Comparison of ENCODE assay signal across 12 cellular contexts in genomic region chr6:49541210-49541724, GRCh38. TPM values are rescaled to one million over a fixed set of nuclear protein-coding genes. Genes with fewer than 3 reads are reported as not detected.
DNase-seq lines count a peak whose midpoint lies in the region; ATAC-seq, FAIRE-seq and TF ChIP-seq lines count a peak whose summit lies in the region.
"Had no signal": no experiment of that assay in that cellular context is flagged by ENCODE, and none has a peak within 500 bp of the region (broad histone marks: within the 10 kb centered on the region; RNA-seq: fewer than 3 reads in every experiment).

No MANE protein-coding gene starts in this region.

- TF ChIP-seq RAD21 in SK-N-SH (IDR thresholded peaks at IDR 0.05; ENCODE audit: low read length), result no peak

- H3K4me3 ChIP-seq in AG04450 (ENCODE audit: low read depth, low read length), result no peak overlapping the region
- no peak overlapping the region for H3K4me3 ChIP-seq in SK-N-SH (ENCODE audit: low read depth in 2 of 2, low read length in 1 of 2)
- H3K4me3 ChIP-seq in keratinocyte (ENCODE audit: control insufficient read depth in 2 of 3, extremely low read depth in 1 of 3, insufficient read depth in 2 of 3, low read depth in 1 of 3, low read length in 3 of 3), result peak overlapping the region in 1 of 3 experiments; percentile 48
- no peak overlapping the region for H3K4me3 ChIP-seq in coronary artery
- H3K4me3 ChIP-seq: esophagus muscularis mucosa had no signal

- TF ChIP-seq EP300 in SK-N-SH (IDR thresholded peaks at IDR 0.05; ENCODE audit: borderline replicate concordance in 1 of 2, low read depth in 1 of 2, low read length in 1 of 2), result no peak

- no peaks in the 10 kb centered on the region for H3K9me1 ChIP-seq in keratinocyte (ENCODE audit: control insufficient read depth, extremely low read depth, insufficient read depth, low read length)

- no peak for ATAC-seq in GM19324 (IDR thresholded peaks at IDR 0.05; ENCODE audit: low FRiP score, unreplicated experiment)
- ATAC-seq in GM18861 (IDR thresholded peaks at IDR 0.05; ENCODE audit: unreplicated experiment), result no peak
- no peak for ATAC-seq in HG03139 (IDR thresholded peaks at IDR 0.05; ENCODE audit: unreplicated experiment)
- ATAC-seq: natural killer cell had no signal

- no peaks in the 10 kb centered on the region for H3K27me3 ChIP-seq in AG04450 (ENCODE audit: control insufficient read depth, insufficient read depth, low read length)
- H3K27me3 ChIP-seq in SK-N-SH (ENCODE audit: insufficient read depth), result no peaks in the 10 kb centered on the region; the same call in 1 of the 2 replicates
- H3K27me3 ChIP-seq in keratinocyte (ENCODE audit: control insufficient read depth, extremely low read depth, insufficient read depth, low read length), result no peaks in the 10 kb centered on the region
- H3K27me3 ChIP-seq: esophagus muscularis mucosa had no signal

- H3K79me2 ChIP-seq in SK-N-SH (ENCODE audit: insufficient read depth), result no peaks in the 10 kb centered on the region
- H3K79me2 ChIP-seq in keratinocyte (ENCODE audit: control insufficient read depth, insufficient read depth, low read length), result no peaks in the 10 kb centered on the region

- H3K9me2 ChIP-seq in SK-N-SH, result no peaks in the 10 kb centered on the region

- TF ChIP-seq CTCF in AG04450 (IDR thresholded peaks at IDR 0.05; ENCODE audit: low read depth, low read length) (no peak), SK-N-SH (IDR thresholded peaks at IDR 0.05) (no peak), keratinocyte (optimal IDR thresholded peaks at IDR 0.05 in 1 of 3, IDR thresholded peaks at IDR 0.05 in 1 of 3, conservative IDR thresholded peaks at IDR 0.05 in 1 of 3; ENCODE audit: extremely low read depth in 1 of 3, insufficient read depth in 2 of 3, low read length in 3 of 3) (no peak), coronary artery (IDR thresholded peaks at IDR 0.05) (no peak)

- H3K27ac ChIP-seq in AG04450 (ENCODE audit: low read depth, low read length) (no peak overlapping the region), SK-N-SH (ENCODE audit: low read depth in 2 of 2, low read length in 1 of 2) (no peak overlapping the region), keratinocyte (ENCODE audit: control insufficient read depth, insufficient read depth, low read length) (peak overlapping the region; percentile 97), coronary artery (no peak overlapping the region)
- H3K27ac ChIP-seq: esophagus muscularis mucosa had no signal

- no peaks in the 10 kb centered on the region for H3F3A ChIP-seq in SK-N-SH (replicated peaks; ENCODE audit: insufficient read depth)

- CTCF ChIA-PET in AG04450 (lab: Charles Lee) (interaction anchor here (1.5 to 14.7 kb wide), 3 partner anchors 8 to 66 kb away, joined by 7 to 177 read pairs (median 16); partner anchors contain the start of gene C6orf141), SK-N-SH (lab: Yijun Ruan, JAX) (interaction anchor here (0.8 kb wide), 1 partner anchor 10 kb away, joined by 3 read pairs; no protein-coding TSS in a partner anchor)

- H3K4me2 ChIP-seq in SK-N-SH (no peak overlapping the region), keratinocyte (ENCODE audit: control insufficient read depth, extremely low read depth, insufficient read depth, low read depth, low read length) (peak overlapping the region; percentile 72)

- H2AFZ ChIP-seq in SK-N-SH (ENCODE audit: low read depth), result no peak overlapping the region
- no peak overlapping the region for H2AFZ ChIP-seq in keratinocyte (ENCODE audit: control insufficient read depth, low read length)

- peak; percentile 85 for FAIRE-seq in keratinocyte (lab: Jason Lieb, UNC)

- H3K9ac ChIP-seq in SK-N-SH (no peak overlapping the region), keratinocyte (ENCODE audit: control insufficient read depth, extremely low read depth, insufficient read depth, low read length) (peak overlapping the region; percentile 73)

- H4K20me1 ChIP-seq in SK-N-SH (ENCODE audit: insufficient read depth), result no peaks in the 10 kb centered on the region
- no peaks in the 10 kb centered on the region for H4K20me1 ChIP-seq in keratinocyte (ENCODE audit: control insufficient read depth, extremely low read depth, insufficient read depth, low read length)

- H3K9me3 ChIP-seq in AG04450 (ENCODE audit: control insufficient read depth, insufficient read depth, low read length), result no peaks in the 10 kb centered on the region
- no peaks in the 10 kb centered on the region for H3K9me3 ChIP-seq in SK-N-SH
- H3K9me3 ChIP-seq in keratinocyte (ENCODE audit: control insufficient read depth, low read depth, low read length), result no peaks in the 10 kb centered on the region
- H3K9me3 ChIP-seq: Caco-2, esophagus muscularis mucosa had no signal

- H3K4me1 ChIP-seq in SK-N-SH (ENCODE audit: control insufficient read depth in 1 of 2, insufficient read depth in 2 of 2, low read depth in 1 of 2, low read length in 1 of 2), result no peaks in the 10 kb centered on the region; a peak in 1 of 4 replicates
- peaks cover 17% of the 10 kb centered on the region for H3K4me1 ChIP-seq in keratinocyte (ENCODE audit: control insufficient read depth, extremely low read depth, insufficient read depth, low read length)
- H3K4me1 ChIP-seq: Caco-2, esophagus muscularis mucosa had no signal

- DNase-seq in AG04450 (ENCODE audit: low read depth, low spot score), result peak; percentile 18
- DNase-seq in HS-5 (ENCODE audit: low read depth), result peak; percentile 93
- no peak for DNase-seq in SK-N-SH
- peak; percentile 80 for DNase-seq in keratinocyte (ENCODE audit: low read depth, low spot score)
- DNase-seq in coronary artery (ENCODE audit: low spot score), result no peak
- DNase-seq: Caco-2, natural killer cell, NCI-H446 treated with DMSO at 0.1 percent for 48 hours had no signal

- H3K36me3 ChIP-seq in SK-N-SH (replicated peaks in 1 of 2; ENCODE audit: control insufficient read depth in 1 of 2, insufficient read depth in 2 of 2, low read length in 1 of 2) (no peaks in the 10 kb centered on the region), keratinocyte (ENCODE audit: control insufficient read depth in 2 of 2, extremely low read depth in 1 of 2, insufficient read depth in 2 of 2, low read length in 2 of 2) (no peaks in the 10 kb centered on the region)
- H3K36me3 ChIP-seq: esophagus muscularis mucosa had no signal

- POLR2A ChIA-PET in AG04450 (lab: Yijun Ruan, JAX) (no interaction called here), SK-N-SH (lab: Yijun Ruan, JAX) (no interaction called here)

- WGBS in SK-N-SH (ENCODE audit: low lambda C conversion rate), result 6% methylated on average over 1 of the region's 1 CpG

- dilution Hi-C loops in keratinocyte (cut with MboI; ENCODE audit: extremely low pct_ligation_motif_present, low sequenced_read_pairs), result no loop called here

TF ChIP-seq in SK-N-SH, 30 proteins besides CTCF, POLR2A, EP300 and RAD21:
- TF ChIP-seq JUND (IDR thresholded peaks at IDR 0.05) (no peak), FOSL2 (IDR thresholded peaks at IDR 0.05; ENCODE audit: borderline replicate concordance, low read depth) (peak; percentile 4; the same call in 1 of the 2 replicates)
- TF ChIP-seq, protein P1, sequence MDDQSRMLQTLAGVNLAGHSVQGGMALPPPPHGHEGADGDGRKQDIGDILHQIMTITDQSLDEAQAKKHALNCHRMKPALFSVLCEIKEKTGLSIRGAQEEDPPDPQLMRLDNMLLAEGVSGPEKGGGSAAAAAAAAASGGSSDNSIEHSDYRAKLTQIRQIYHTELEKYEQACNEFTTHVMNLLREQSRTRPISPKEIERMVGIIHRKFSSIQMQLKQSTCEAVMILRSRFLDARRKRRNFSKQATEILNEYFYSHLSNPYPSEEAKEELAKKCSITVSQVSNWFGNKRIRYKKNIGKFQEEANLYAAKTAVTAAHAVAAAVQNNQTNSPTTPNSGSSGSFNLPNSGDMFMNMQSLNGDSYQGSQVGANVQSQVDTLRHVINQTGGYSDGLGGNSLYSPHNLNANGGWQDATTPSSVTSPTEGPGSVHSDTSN (IDR thresholded peaks at IDR 0.05), result peak; percentile 41; the same call in 1 of the 2 replicates

RNA-seq across cellular contexts. Expression of gene C6orf141, which starts 9.2 kb away (rescaled TPM):
- polyA plus RNA-seq in AG04450 (2011; rRNA removed), result not detected in 2 replicates
- not detected in 2 replicates for polyA minus RNA-seq in AG04450 (2011; rRNA and poly(A)+ RNA removed)
- polyA plus RNA-seq in SK-N-SH (2012; rRNA removed), result not detected in 2 replicates
- polyA plus RNA-seq in SK-N-SH (2012; cell fraction: cytosol; rRNA removed), result not detected in 2 replicates
- 0.06 TPM in 1 of 2 replicates, not detected in the other for polyA plus RNA-seq in SK-N-SH (2012; cell fraction: nucleus; rRNA removed)
- 20.7 to 59.1 TPM (median 51.6 TPM) in 3 replicates for polyA plus RNA-seq in keratinocyte
- 15.4 TPM for polyA plus RNA-seq in keratinocyte (2011; ENCODE audit: low read depth)
- 7.9 and 16.5 TPM in 2 replicates for polyA plus RNA-seq in keratinocyte (2011; cell fraction: cytosol; rRNA removed)
- polyA plus RNA-seq in keratinocyte (2011; cell fraction: nucleus; rRNA removed), result 165 and 203 TPM in 2 replicates
- 14.2 and 26.9 TPM in 2 replicates for polyA plus RNA-seq in keratinocyte (2012; ENCODE audit: low replicate concordance)
- 4.2 to 23.0 TPM (median 14.0 TPM) in 3 replicates for polyA minus RNA-seq in keratinocyte
- 2.5 TPM for polyA minus RNA-seq in keratinocyte (2011; cell fraction: cytosol; rRNA and poly(A)+ RNA removed)
- 25.9 and 38.6 TPM in 2 replicates for polyA minus RNA-seq in keratinocyte (2011; cell fraction: nucleus; rRNA and poly(A)+ RNA removed)

RNA-seq across cellular contexts. Expression of gene GLYATL3, which starts 41.5 kb away (rescaled TPM):
- polyA plus RNA-seq in AG04450 (2011; rRNA removed) (not detected in 2 replicates), SK-N-SH (2012; rRNA removed) (not detected in 2 replicates), keratinocyte (not detected in 3 replicates)
- not detected in 2 replicates for polyA minus RNA-seq in AG04450 (2011; rRNA and poly(A)+ RNA removed)
- polyA plus RNA-seq in SK-N-SH (2012; cell fraction: cytosol; rRNA removed), result not detected in 2 replicates
- not detected in 2 replicates for polyA plus RNA-seq in SK-N-SH (2012; cell fraction: nucleus; rRNA removed)
- polyA plus RNA-seq in keratinocyte (2011; ENCODE audit: low read depth), result not detected
- polyA plus RNA-seq in keratinocyte (2011; cell fraction: cytosol; rRNA removed), result not detected in 2 replicates
- not detected in 2 replicates for polyA plus RNA-seq in keratinocyte (2011; cell fraction: nucleus; rRNA removed)
- polyA plus RNA-seq in keratinocyte (2012; ENCODE audit: low replicate concordance), result not detected in 2 replicates
- 0.93 TPM in 1 of 3 replicates, not detected in the others for polyA minus RNA-seq in keratinocyte
- not detected for polyA minus RNA-seq in keratinocyte (2011; cell fraction: cytosol; rRNA and poly(A)+ RNA removed)
- polyA minus RNA-seq in keratinocyte (2011; cell fraction: nucleus; rRNA and poly(A)+ RNA removed), result not detected in 2 replicates

Comparison
In these comparisons a context has a peak if more than half of its experiments do, and no peak if none do; other contexts are left out.
1. DNase-seq: peak in AG04450 (single experiment), HS-5 (single experiment) and keratinocyte (single experiment); none in SK-N-SH (single experiment) and coronary artery (single experiment).